22 cellular contexts compared by ENCODE assay signal in the genomic region with DNA sequence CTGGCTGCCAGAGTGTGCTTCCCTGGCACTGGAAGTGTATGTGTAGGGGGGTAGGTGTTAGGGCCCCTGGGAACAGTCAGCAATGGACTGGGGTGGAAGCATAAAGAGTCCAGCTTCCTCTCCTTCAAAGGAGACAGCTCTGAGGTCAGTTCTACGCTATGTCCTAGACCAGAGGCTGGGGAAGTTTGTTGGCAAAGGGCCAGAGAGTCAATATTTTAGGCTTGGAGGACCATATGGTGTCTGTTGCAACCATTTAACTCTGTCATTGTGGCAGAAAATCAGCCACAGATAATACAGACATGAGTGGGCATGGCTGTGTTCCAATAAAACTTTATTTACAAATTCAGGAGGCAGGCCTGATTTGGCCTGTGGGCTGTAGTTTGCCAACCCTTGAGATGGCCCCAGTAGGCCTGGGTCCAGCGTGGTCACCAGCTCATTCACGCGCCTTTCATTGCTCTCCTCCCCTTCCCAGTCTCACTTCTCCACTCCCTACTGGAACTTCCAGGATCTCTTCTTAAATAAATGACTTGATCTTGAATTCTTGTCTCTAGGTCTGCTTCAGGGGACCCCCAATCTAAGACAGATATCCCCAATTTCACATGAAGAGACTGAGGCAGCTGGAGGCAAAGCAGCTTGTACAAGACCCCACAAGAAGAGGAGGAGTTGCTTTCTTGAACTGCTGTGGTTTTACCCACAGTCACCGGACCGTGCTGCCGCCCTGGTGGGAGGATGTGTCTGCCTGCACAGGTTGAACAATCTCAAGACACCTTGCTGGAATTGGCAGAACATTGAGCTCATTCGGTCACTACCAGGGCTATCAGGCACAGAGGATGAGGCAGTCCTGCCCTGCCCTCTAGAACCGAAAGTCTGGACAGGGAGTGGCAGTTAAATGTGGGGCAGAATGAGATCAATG.
DNase-seq lines count a peak whose midpoint lies in the region; ATAC-seq, FAIRE-seq and TF ChIP-seq lines count a peak whose summit lies in the region.
"Had no signal": no experiment of that assay in that cellular context is flagged by ENCODE, and none has a peak within 500 bp of the region (broad histone marks: within the 10 kb centered on the region; RNA-seq: fewer than 3 reads in every experiment).

No MANE protein-coding gene starts in this region.

- H2BK120ac ChIP-seq in H9 (ENCODE audit: low read depth, low read length, poor library complexity, severe bottlenecking) = no peak overlapping the region

- in situ Hi-C loops in HepG2 (cut with HindIII; ENCODE audit: extremely low pct_ligation_motif_present, low pct_unique_long_range_greater_than_20kb) (no loop called here), HAP-1 (cut with MboI; ENCODE audit: low sequenced_read_pairs) (no loop called here)

- H3K79me1 ChIP-seq in H9 (ENCODE audit: insufficient read depth, low read depth, low read length, poor library complexity, severe bottlenecking) = no peaks in the 10 kb centered on the region

- no peak for ATAC-seq in HepG2
- ATAC-seq in Right ventricle myocardium superior (ENCODE audit: poor library complexity) = no peak
- ATAC-seq in HG03378 (IDR thresholded peaks at IDR 0.05; ENCODE audit: unreplicated experiment) = no peak
- ATAC-seq: activated naive CD8-positive, alpha-beta T cell treated with anti-CD3 and anti-CD28 coated beads, Interleukin-2, amount 50 U/mL, for 24 hours; naive thymus-derived CD8-positive, alpha-beta T cell; Right ventricle myocardium inferior had no signal

- H3K14ac ChIP-seq in H9 (ENCODE audit: insufficient read depth, low read length) = no peak overlapping the region

- peaks cover 4% of the 10 kb centered on the region for H3K27me3 Mint-ChIP-seq in H9 (ENCODE audit: low read depth)

- H3K9ac ChIP-seq in H9 (ENCODE audit: extremely low read depth, insufficient read length, low read length) (no peak overlapping the region), HepG2 (ENCODE audit: insufficient read depth, low read depth, low read length) (no peak overlapping the region)

- intact Hi-C loops in HepG2 (cut with micrococcal nuclease; ENCODE audit: unreplicated experiment) = no loop called here
- intact Hi-C loops in Right ventricle myocardium superior (cut with DNase I) = no loop called here

- no peak overlapping the region for H3K4me3 Mint-ChIP-seq in H9
- H3K4me3 Mint-ChIP-seq: activated naive CD8-positive, alpha-beta T cell treated with anti-CD3 and anti-CD28 coated beads, Interleukin-2, amount 50 U/mL, for 24 hours; B cell; brain; naive thymus-derived CD8-positive, alpha-beta T cell had no signal

- CTCF ChIA-PET in HepG2 (lab: Yijun Ruan, JAX; ENCODE audit: low intra/inter-chr PET ratio, low total read pairs) = no interaction called here

- H3K27ac ChIP-seq in H9 (ENCODE audit: insufficient read length, low read depth, low read length) (no peak overlapping the region), HepG2 (ENCODE audit: extremely low read length, insufficient read depth, low read length) (no peak overlapping the region)
- H3K27ac ChIP-seq: right atrium auricular region had no signal

- no peak for TF ChIP-seq RAD21 in HepG2 (CRISPR knock-in tag; IDR thresholded peaks at IDR 0.05)

- 0 out of 2 replicates have a peak, but pooled peaks cover 2% of the 10 kb centered on the region for H3K4me1 ChIP-seq in H9 (ENCODE audit: insufficient read depth, low read length)
- H3K4me1 ChIP-seq in HepG2 (ENCODE audit: insufficient read depth, low read length) = no peaks in the 10 kb centered on the region
- no peaks in the 10 kb centered on the region for H3K4me1 ChIP-seq in HAP-1

- FAIRE-seq in HepG2 (lab: Jason Lieb, UNC) = no peak
- FAIRE-seq: colon, urothelium cell line had no signal

- POLR2A ChIA-PET in HepG2 (lab: Yijun Ruan, JAX) = no interaction called here

- H3K36me3 ChIP-seq in HepG2 (replicated peaks in 1 of 2; ENCODE audit: control insufficient read depth in 1 of 2, insufficient read depth in 2 of 2, low read length in 2 of 2) = no peaks in the 10 kb centered on the region
- no peaks in the 10 kb centered on the region for H3K36me3 ChIP-seq in HAP-1 (replicated peaks)
- H3K36me3 ChIP-seq: right atrium auricular region had no signal

- H4K8ac ChIP-seq in H9 (replicated peaks; ENCODE audit: insufficient read length, low read depth, low read length) = no peak overlapping the region

- no peak overlapping the region for H3K27ac Mint-ChIP-seq in H9
- H3K27ac Mint-ChIP-seq: activated naive CD8-positive, alpha-beta T cell treated with anti-CD3 and anti-CD28 coated beads, Interleukin-2, amount 50 U/mL, for 24 hours; B cell; brain; naive thymus-derived CD8-positive, alpha-beta T cell had no signal

- H3K9me3 ChIP-seq in H9 (ENCODE audit: control insufficient read depth, low read depth, low read length) = no peaks in the 10 kb centered on the region
- no peaks in the 10 kb centered on the region for H3K9me3 ChIP-seq in HepG2 (ENCODE audit: low read length)
- H3K9me3 ChIP-seq in HAP-1 = no peaks in the 10 kb centered on the region
- H3K9me3 ChIP-seq: right atrium auricular region had no signal

- no peak overlapping the region for H2BK20ac ChIP-seq in H9 (ENCODE audit: low read depth, low read length, poor library complexity, severe bottlenecking)

- peaks cover 6 to 10% of the 10 kb centered on the region in 2 experiments for H3K4me1 Mint-ChIP-seq in H9
- H3K4me1 Mint-ChIP-seq: activated naive CD8-positive, alpha-beta T cell treated with anti-CD3 and anti-CD28 coated beads, Interleukin-2, amount 50 U/mL, for 24 hours had no signal

- H3K4me2 ChIP-seq in H9 (ENCODE audit: insufficient read depth, insufficient read length, low read length) = no peak overlapping the region
- H3K4me2 ChIP-seq in HepG2 (ENCODE audit: low read depth, low read length) = no peak overlapping the region

- H3K23ac ChIP-seq in H9 (ENCODE audit: insufficient read length, low read depth, low read length) = no peak overlapping the region

- H4K20me1 ChIP-seq in H9 (ENCODE audit: control insufficient read depth, insufficient read depth, insufficient read length) (no peaks in the 10 kb centered on the region), HepG2 (ENCODE audit: insufficient read depth, low read length) (no peaks in the 10 kb centered on the region)

- H2AFZ ChIP-seq in H9 (ENCODE audit: low read length) (no peak overlapping the region), HepG2 (ENCODE audit: low read length) (no peak overlapping the region)

- H3K4ac ChIP-seq in H9 (ENCODE audit: low read depth, low read length) = no peak overlapping the region

- WGBS in H9 (ENCODE audit: extremely low coverage, insufficient read length, low lambda C conversion rate) = no CpG with 5 or more reads among the region's 9 CpGs
- WGBS in HepG2 (ENCODE audit: low lambda C conversion rate) = 61% methylated on average over 9 of the region's 9 CpGs

- no peaks in the 10 kb centered on the region for H3K23me2 ChIP-seq in H9 (ENCODE audit: insufficient read length, low read depth, low read length, poor library complexity, severe bottlenecking)

- no peak overlapping the region for H2BK12ac ChIP-seq in H9 (ENCODE audit: insufficient read length, low read depth, low read length)

- TF ChIP-seq CTCF in H9 (conservative IDR thresholded peaks at IDR 0.05) (peak; percentile 17; the same call in 1 of the 3 replicates), HepG2 (CRISPR knock-in tag; IDR thresholded peaks at IDR 0.05) (no peak)

- H2BK15ac ChIP-seq in H9 (ENCODE audit: low read depth, low read length) = no peak overlapping the region

- DNase-seq in NCI-H345 (lab: John Stamatoyannopoulos, UW) = peak; percentile 5
- DNase-seq in NCI-H345 treated with DMSO at 0.1 percent for 48 hours (lab: John Stamatoyannopoulos, UW; ENCODE audit: unreplicated experiment) = no peak
- no peak for DNase-seq in H9
- peak; percentile 40 for DNase-seq in NCI-H82 treated with DMSO at 0.1 percent for 48 hours (lab: John Stamatoyannopoulos, UW; ENCODE audit: unreplicated experiment)
- no peak for DNase-seq in HepG2 (ENCODE audit: low spot score)
- DNase-seq in Right ventricle myocardium superior = no peak
- DNase-seq in HAP-1 (ENCODE audit: low spot score in 2 of 2) = no peak
- DNase-seq: 8988T; activated CD4-positive, alpha-beta T cell treated with anti-CD3 and anti-CD28 coated beads for 4 hours; activated effector memory CD4-positive, alpha-beta T cell treated with Interleukin-2 at 50 U/mL for 16 hours; activated naive CD8-positive, alpha-beta T cell treated with anti-CD3 and anti-CD28 coated beads, Interleukin-2, amount 50 U/mL, for 24 hours; mesendoderm; naive thymus-derived CD8-positive, alpha-beta T cell; NCI-H1436; stimulated activated CD4-positive, alpha-beta T cell treated with anti-CD3 and anti-CD28 coated beads, Interleukin-12 subunit alpha, Interleukin-12 subunit beta, amount 100 ng/mL, for 4 hours had no signal

- no peak overlapping the region for H4K91ac ChIP-seq in H9 (ENCODE audit: insufficient read length, low read depth, low read length)

- no peak overlapping the region for H4K5ac ChIP-seq in H9 (ENCODE audit: insufficient read length, low read depth, low read length)

- H3K27me3 ChIP-seq in H9 (ENCODE audit: insufficient read depth, low read length) (no peaks in the 10 kb centered on the region), HepG2 (ENCODE audit: control insufficient read depth in 1 of 2, insufficient read depth in 2 of 2, low read length in 2 of 2) (peaks cover 0 to 2% of the 10 kb centered on the region in 2 experiments; a peak in 2 of 5 replicates), HAP-1 (ENCODE audit: low read depth) (0 out of 2 replicates have a peak, but pooled peaks cover 2% of the 10 kb centered on the region)
- H3K27me3 ChIP-seq: right atrium auricular region had no signal

- no peak overlapping the region for H2BK5ac ChIP-seq in H9 (ENCODE audit: insufficient read length, low read length)

- no peaks in the 10 kb centered on the region for H3K9me3 Mint-ChIP-seq in H9
- H3K9me3 Mint-ChIP-seq: activated naive CD8-positive, alpha-beta T cell treated with anti-CD3 and anti-CD28 coated beads, Interleukin-2, amount 50 U/mL, for 24 hours; naive thymus-derived CD8-positive, alpha-beta T cell had no signal

- H3K4me3 ChIP-seq in HepG2 (replicated peaks in 1 of 3; ENCODE audit: insufficient read depth in 1 of 3, low read depth in 2 of 3, low read length in 3 of 3) (no peak overlapping the region), HAP-1 (no peak overlapping the region)
- H3K4me3 ChIP-seq: right atrium auricular region had no signal

- no peak for TF ChIP-seq POLR2A in HepG2 (IDR thresholded peaks at IDR 0.05; ENCODE audit: insufficient read depth in 1 of 2, low read depth in 2 of 2, low read length in 2 of 2)

- H3T11ph ChIP-seq in H9 (ENCODE audit: low read length) = no peak overlapping the region

- TF ChIP-seq EP300 in HepG2 (IDR thresholded peaks at IDR 0.05; ENCODE audit: low read depth in 2 of 2, low read length in 2 of 2) = no peak
- TF ChIP-seq EP300 in HepG2 (CRISPR knock-in tag; IDR thresholded peaks at IDR 0.05; ENCODE audit: borderline replicate concordance) = no peak

- H3K18ac ChIP-seq in H9 (ENCODE audit: insufficient read length, low read depth, low read length) = no peak overlapping the region

- no peak overlapping the region for H3K56ac ChIP-seq in H9 (ENCODE audit: insufficient read length, low read depth, low read length)

- no peaks in the 10 kb centered on the region; a peak in 1 of 7 replicates for H3K36me3 Mint-ChIP-seq in H9 (ENCODE audit: insufficient read depth in 1 of 3, low read depth in 3 of 3)
- H3K36me3 Mint-ChIP-seq: brain; naive thymus-derived CD8-positive, alpha-beta T cell had no signal

- no TSS peak for BruUV-seq in HepG2 (replicated peaks; lab: Mats Ljungman, UMichigan)

- no peaks in the 10 kb centered on the region for H3K79me2 ChIP-seq in H9 (ENCODE audit: insufficient read depth, low read length)
- no peaks in the 10 kb centered on the region for H3K79me2 ChIP-seq in HepG2 (ENCODE audit: insufficient read depth, low read length)

- no peak overlapping the region for H2AK5ac ChIP-seq in H9 (ENCODE audit: insufficient read length, low read length)

Comparison
In these comparisons a context has a peak if more than half of its experiments do, and no peak if none do; other contexts are left out.
1. DNase-seq: peak in NCI-H345 (single experiment) and NCI-H82 treated with DMSO at 0.1 percent for 48 hours (single experiment); none in NCI-H345 treated with DMSO at 0.1 percent for 48 hours (single experiment), H9 (single experiment), HepG2 (single experiment), Right ventricle myocardium superior (single experiment) and HAP-1 (0 of 2).